Comparison of ENCODE assay signal across 1 cellular context in the genomic region with DNA sequence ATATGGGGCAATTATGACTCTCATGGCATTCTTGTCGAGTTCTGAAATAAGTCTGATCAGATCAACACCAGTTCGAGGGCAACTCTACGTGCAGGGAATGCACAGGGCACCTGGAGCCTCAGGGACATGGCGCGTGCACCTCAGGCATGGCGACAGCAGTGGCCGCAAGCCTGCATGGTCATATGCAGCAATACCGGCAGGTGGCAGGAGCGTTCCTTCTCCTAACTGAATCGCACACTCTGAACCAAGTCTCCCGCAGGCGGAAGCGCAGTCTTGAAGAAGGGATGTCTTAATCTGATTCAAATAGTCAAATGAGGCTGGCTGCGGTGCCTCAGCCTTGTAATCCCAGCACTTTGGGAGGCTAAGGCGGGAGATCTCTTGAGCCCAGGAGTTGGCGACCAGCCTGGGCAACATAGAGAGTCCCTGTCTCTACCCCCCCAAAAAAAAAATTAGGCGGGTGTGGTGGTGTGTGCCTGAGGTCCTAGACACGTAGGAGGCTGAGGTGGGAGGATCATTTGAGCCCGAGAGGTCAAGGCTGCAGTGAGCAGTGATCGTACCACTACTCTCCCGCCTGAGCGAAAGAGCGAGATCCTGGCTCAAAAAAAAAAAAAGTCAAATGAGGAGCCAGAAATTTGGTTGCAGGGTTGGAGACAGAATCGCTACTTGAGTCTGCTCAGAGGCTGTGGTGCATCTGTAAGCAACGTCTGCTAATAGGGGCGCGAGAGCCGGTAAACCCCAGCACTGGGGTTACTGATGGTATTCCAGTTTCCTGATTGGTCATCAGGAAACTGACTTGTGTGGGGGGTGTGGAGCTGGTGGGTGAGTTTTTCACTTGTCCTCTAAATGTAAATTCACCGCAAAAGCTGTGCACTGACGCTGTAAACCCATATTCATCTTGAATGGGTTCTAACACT.
TF ChIP-seq lines count a peak whose summit lies in the region.

No MANE protein-coding gene starts in this region.

TF ChIP-seq in K562, 482 proteins besides CTCF, POLR2A, EP300 and RAD21 (continues in another document):
- TF ChIP-seq FOXP4 (CRISPR knock-in tag; IDR thresholded peaks at IDR 0.05; ENCODE audit: borderline replicate concordance) (0 out of 2 replicates have a peak, but pooled peaks have one; percentile 9), MCM7 (IDR thresholded peaks at IDR 0.05) (no peak), GATA2 (CRISPR knock-in tag; IDR thresholded peaks at IDR 0.05) (peak; percentile 56), ZC3H11A (IDR thresholded peaks at IDR 0.05; ENCODE audit: low read depth, low read length) (no peak), CEBPB (tag; IDR thresholded peaks at IDR 0.05) (no peak), ZNF584 (CRISPR knock-in tag; IDR thresholded peaks at IDR 0.05; ENCODE audit: low read depth) (no peak), ZNF239 (CRISPR knock-in tag; IDR thresholded peaks at IDR 0.05) (no peak), OTX1 (CRISPR knock-in tag; IDR thresholded peaks at IDR 0.05) (no peak), RFX7 (CRISPR knock-in tag; IDR thresholded peaks at IDR 0.05) (no peak), SP1 (CRISPR knock-in tag; IDR thresholded peaks at IDR 0.05) (no peak), CHAMP1 (IDR thresholded peaks at IDR 0.05) (no peak), ARNT (IDR thresholded peaks at IDR 0.05) (no peak), RBM39 (optimal IDR thresholded peaks at IDR 0.05; ENCODE audit: low read depth, low read length) (no peak), GABPA (tag; conservative IDR thresholded peaks at IDR 0.05; ENCODE audit: low read depth) (peak; percentile 37; the same call in 1 of the 2 replicates), MCM5 (IDR thresholded peaks at IDR 0.05; ENCODE audit: low read depth) (no peak), SRSF9 (IDR thresholded peaks at IDR 0.05; ENCODE audit: borderline replicate concordance, low read depth, low read length) (no peak), L3MBTL2 (IDR thresholded peaks at IDR 0.05) (peak; percentile 63; the same call in 1 of the 2 replicates), NR4A1 (CRISPR knock-in tag; IDR thresholded peaks at IDR 0.05) (no peak), NR4A1 (tag; IDR thresholded peaks at IDR 0.05) (no peak), ZNF133 (CRISPR knock-in tag; IDR thresholded peaks at IDR 0.05) (no peak), MCM3 (IDR thresholded peaks at IDR 0.05) (no peak), ETV6 (IDR thresholded peaks at IDR 0.05; ENCODE audit: borderline replicate concordance in 1 of 2, low read depth in 2 of 2, low read length in 1 of 2) (no peak), ETV6 (CRISPR knock-in tag; IDR thresholded peaks at IDR 0.05; ENCODE audit: borderline replicate concordance) (no peak), ZFP36 (IDR thresholded peaks at IDR 0.05; ENCODE audit: low read depth, low read length, partially characterized antibody) (no peak), NFE2L1 (tag; IDR thresholded peaks at IDR 0.05; ENCODE audit: borderline replicate concordance, low read depth) (no peak), HNRNPUL1 (IDR thresholded peaks at IDR 0.05; ENCODE audit: low read length) (no peak), CXXC5 (CRISPR knock-in tag; IDR thresholded peaks at IDR 0.05) (peak; percentile 47), GATAD2A (IDR thresholded peaks at IDR 0.05) (no peak), ZNF143 (CRISPR knock-in tag; IDR thresholded peaks at IDR 0.05) (no peak), FOXK1 (CRISPR knock-in tag; IDR thresholded peaks at IDR 0.05; ENCODE audit: borderline replicate concordance) (no peak), TFAP4 (CRISPR knock-in tag; IDR thresholded peaks at IDR 0.05; ENCODE audit: borderline replicate concordance) (peak; percentile 63; the same call in 1 of the 2 replicates), U2AF1 (optimal IDR thresholded peaks at IDR 0.05; ENCODE audit: low read depth, low read length) (no peak), ETV1 (tag; conservative IDR thresholded peaks at IDR 0.05; ENCODE audit: low read depth) (peak; percentile 70), NKRF (IDR thresholded peaks at IDR 0.05; ENCODE audit: borderline replicate concordance) (no peak), HSF4 (CRISPR knock-in tag; IDR thresholded peaks at IDR 0.05; ENCODE audit: borderline replicate concordance) (no peak), ZNF589 (CRISPR knock-in tag; IDR thresholded peaks at IDR 0.05; ENCODE audit: low read depth) (no peak), RFX5 (IDR thresholded peaks at IDR 0.05; ENCODE audit: low read depth, low read length) (no peak), MECOM (CRISPR knock-in tag; IDR thresholded peaks at IDR 0.05) (no peak), TRIM24 (IDR thresholded peaks at IDR 0.05) (no peak), HNRNPLL (IDR thresholded peaks at IDR 0.05; ENCODE audit: low read depth, low read length, poor library complexity, severe bottlenecking) (no peak), MEIS2 (IDR thresholded peaks at IDR 0.05; ENCODE audit: partially characterized antibody) (no peak), FIP1L1 (IDR thresholded peaks at IDR 0.05; ENCODE audit: low read depth, low read length, poor library complexity, severe bottlenecking) (no peak), NEUROD1 (IDR thresholded peaks at IDR 0.05; ENCODE audit: borderline replicate concordance, low read depth, low read length, partially characterized antibody) (no peak), NFIC (IDR thresholded peaks at IDR 0.05) (no peak)
- TF ChIP-seq, protein P1, sequence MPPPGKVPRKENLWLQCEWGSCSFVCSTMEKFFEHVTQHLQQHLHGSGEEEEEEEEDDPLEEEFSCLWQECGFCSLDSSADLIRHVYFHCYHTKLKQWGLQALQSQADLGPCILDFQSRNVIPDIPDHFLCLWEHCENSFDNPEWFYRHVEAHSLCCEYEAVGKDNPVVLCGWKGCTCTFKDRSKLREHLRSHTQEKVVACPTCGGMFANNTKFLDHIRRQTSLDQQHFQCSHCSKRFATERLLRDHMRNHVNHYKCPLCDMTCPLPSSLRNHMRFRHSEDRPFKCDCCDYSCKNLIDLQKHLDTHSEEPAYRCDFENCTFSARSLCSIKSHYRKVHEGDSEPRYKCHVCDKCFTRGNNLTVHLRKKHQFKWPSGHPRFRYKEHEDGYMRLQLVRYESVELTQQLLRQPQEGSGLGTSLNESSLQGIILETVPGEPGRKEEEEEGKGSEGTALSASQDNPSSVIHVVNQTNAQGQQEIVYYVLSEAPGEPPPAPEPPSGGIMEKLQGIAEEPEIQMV (tag; conservative IDR thresholded peaks at IDR 0.05; ENCODE audit: low read depth) = no peak
- TF ChIP-seq, protein P2, sequence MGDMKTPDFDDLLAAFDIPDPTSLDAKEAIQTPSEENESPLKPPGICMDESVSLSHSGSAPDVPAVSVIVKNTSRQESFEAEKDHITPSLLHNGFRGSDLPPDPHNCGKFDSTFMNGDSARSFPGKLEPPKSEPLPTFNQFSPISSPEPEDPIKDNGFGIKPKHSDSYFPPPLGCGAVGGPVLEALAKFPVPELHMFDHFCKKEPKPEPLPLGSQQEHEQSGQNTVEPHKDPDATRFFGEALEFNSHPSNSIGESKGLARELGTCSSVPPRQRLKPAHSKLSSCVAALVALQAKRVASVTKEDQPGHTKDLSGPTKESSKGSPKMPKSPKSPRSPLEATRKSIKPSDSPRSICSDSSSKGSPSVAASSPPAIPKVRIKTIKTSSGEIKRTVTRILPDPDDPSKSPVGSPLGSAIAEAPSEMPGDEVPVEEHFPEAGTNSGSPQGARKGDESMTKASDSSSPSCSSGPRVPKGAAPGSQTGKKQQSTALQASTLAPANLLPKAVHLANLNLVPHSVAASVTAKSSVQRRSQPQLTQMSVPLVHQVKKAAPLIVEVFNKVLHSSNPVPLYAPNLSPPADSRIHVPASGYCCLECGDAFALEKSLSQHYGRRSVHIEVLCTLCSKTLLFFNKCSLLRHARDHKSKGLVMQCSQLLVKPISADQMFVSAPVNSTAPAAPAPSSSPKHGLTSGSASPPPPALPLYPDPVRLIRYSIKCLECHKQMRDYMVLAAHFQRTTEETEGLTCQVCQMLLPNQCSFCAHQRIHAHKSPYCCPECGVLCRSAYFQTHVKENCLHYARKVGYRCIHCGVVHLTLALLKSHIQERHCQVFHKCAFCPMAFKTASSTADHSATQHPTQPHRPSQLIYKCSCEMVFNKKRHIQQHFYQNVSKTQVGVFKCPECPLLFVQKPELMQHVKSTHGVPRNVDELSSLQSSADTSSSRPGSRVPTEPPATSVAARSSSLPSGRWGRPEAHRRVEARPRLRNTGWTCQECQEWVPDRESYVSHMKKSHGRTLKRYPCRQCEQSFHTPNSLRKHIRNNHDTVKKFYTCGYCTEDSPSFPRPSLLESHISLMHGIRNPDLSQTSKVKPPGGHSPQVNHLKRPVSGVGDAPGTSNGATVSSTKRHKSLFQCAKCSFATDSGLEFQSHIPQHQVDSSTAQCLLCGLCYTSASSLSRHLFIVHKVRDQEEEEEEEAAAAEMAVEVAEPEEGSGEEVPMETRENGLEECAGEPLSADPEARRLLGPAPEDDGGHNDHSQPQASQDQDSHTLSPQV (IDR thresholded peaks at IDR 0.05) = 0 out of 2 replicates have a peak, but pooled peaks have one; percentile 16
- TF ChIP-seq, protein P3, sequence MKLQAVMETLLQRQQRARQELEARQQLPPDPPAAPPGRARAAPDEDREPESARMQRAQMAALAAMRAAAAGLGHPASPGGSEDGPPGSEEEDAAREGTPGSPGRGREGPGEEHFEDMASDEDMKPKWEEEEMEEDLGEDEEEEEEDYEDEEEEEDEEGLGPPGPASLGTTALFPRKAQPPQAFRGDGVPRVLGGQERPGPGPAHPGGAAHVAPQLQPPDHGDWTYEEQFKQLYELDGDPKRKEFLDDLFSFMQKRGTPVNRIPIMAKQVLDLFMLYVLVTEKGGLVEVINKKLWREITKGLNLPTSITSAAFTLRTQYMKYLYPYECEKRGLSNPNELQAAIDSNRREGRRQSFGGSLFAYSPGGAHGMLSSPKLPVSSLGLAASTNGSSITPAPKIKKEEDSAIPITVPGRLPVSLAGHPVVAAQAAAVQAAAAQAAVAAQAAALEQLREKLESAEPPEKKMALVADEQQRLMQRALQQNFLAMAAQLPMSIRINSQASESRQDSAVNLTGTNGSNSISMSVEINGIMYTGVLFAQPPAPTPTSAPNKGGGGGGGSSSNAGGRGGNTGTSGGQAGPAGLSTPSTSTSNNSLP (IDR thresholded peaks at IDR 0.05; ENCODE audit: borderline replicate concordance, low read depth, low read length) = no peak
- TF ChIP-seq, protein P4, sequence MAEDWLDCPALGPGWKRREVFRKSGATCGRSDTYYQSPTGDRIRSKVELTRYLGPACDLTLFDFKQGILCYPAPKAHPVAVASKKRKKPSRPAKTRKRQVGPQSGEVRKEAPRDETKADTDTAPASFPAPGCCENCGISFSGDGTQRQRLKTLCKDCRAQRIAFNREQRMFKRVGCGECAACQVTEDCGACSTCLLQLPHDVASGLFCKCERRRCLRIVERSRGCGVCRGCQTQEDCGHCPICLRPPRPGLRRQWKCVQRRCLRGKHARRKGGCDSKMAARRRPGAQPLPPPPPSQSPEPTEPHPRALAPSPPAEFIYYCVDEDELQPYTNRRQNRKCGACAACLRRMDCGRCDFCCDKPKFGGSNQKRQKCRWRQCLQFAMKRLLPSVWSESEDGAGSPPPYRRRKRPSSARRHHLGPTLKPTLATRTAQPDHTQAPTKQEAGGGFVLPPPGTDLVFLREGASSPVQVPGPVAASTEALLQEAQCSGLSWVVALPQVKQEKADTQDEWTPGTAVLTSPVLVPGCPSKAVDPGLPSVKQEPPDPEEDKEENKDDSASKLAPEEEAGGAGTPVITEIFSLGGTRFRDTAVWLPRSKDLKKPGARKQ (CRISPR knock-in tag; IDR thresholded peaks at IDR 0.05) = 0 out of 2 replicates have a peak, but pooled peaks have one; percentile 48
